ENCODE assay signal across 17 cellular contexts in the genomic region with DNA sequence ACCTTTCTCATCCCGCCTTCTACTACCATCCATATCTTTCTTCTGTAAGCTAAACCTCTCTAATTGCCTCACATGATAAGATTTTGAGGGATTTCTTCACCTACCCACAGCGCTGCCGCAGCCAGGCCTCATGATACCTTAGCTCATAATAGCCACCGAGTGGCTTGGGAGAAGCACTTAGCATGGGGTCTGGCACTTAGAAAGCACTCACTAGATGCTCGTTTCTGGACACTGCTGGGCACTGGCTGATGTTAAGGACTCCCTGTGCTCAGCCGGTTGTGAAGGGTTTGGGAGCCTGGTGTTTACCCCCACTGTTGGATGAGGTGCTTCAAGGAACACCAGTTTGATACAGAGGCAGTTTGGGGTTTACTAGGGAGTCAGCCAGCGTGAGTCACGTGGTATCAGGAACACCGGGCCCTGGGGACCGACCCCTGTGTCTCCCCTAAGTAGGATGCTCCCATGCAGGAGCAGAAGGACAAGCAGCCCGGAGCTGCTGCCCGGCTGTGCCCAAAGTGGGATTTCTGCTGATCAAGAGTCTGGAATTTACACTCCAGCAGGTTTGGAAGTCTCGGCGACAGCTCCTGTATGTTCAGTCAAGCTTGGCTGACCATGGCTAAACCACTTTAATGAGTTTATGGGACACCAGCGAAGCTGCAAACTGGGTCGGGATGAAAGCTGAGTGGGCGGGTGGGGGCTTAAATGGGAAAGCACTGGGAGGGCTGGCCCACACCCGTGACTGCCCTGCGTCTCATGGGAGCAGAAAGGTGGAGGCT.
A peak's percentile ranks its signal among the peaks of the same experiment; 100 is the strongest.
DNase-seq lines count a peak whose midpoint lies in the region; ATAC-seq and TF ChIP-seq lines count a peak whose summit lies in the region.
"Had no signal": no experiment of that assay in that cellular context is flagged by ENCODE, and none has a peak within 500 bp of the region (broad histone marks: within the 10 kb centered on the region; RNA-seq: fewer than 3 reads in every experiment).

No MANE protein-coding gene starts in this region.

- no peak for TF ChIP-seq EP300 in gastroesophageal sphincter (IDR thresholded peaks at IDR 0.05)

- peaks cover 82% of the 10 kb centered on the region for H4K20me1 ChIP-seq in DND-41 (ENCODE audit: insufficient read depth, low read length)

- in situ Hi-C loops in ACHN (cut with HindIII; ENCODE audit: low pct_ligation_motif_present, low pct_unique_long_range_greater_than_20kb, low sequenced_read_pairs) = no loop called here

- H3K4me3 ChIP-seq in DND-41 (ENCODE audit: low read depth in 1 of 2, low read length in 2 of 2) = no peak overlapping the region
- no peak overlapping the region for H3K4me3 ChIP-seq in NT2/D1 (ENCODE audit: insufficient read length, low read depth)
- H3K4me3 ChIP-seq in lower lobe of right lung = no peak overlapping the region
- H3K4me3 ChIP-seq in esophagus squamous epithelium = no peak overlapping the region
- no peak overlapping the region for H3K4me3 ChIP-seq in gastroesophageal sphincter
- H3K4me3 ChIP-seq: thoracic aorta had no signal

- peak overlapping the region; percentile 98 for H3K27ac ChIP-seq in DND-41 (ENCODE audit: low read length)
- H3K27ac ChIP-seq in lower lobe of right lung = no peak overlapping the region
- no peak overlapping the region for H3K27ac ChIP-seq in esophagus squamous epithelium
- H3K27ac ChIP-seq in gastroesophageal sphincter = no peak overlapping the region
- H3K27ac ChIP-seq: parathyroid adenoma, thoracic aorta had no signal

- H3K4me1 ChIP-seq in DND-41 (ENCODE audit: insufficient read depth, low read length) = peaks cover 81% of the 10 kb centered on the region
- peaks cover 12% of the 10 kb centered on the region for H3K4me1 ChIP-seq in NT2/D1 (ENCODE audit: insufficient read depth, insufficient read length)
- H3K4me1 ChIP-seq in lower lobe of right lung = peaks cover 27% of the 10 kb centered on the region
- H3K4me1 ChIP-seq in esophagus squamous epithelium = peaks cover 0 to 34% (median 4%) of the 10 kb centered on the region in 3 donors
- H3K4me1 ChIP-seq in gastroesophageal sphincter = peaks cover 0 to 100% (median 11%) of the 10 kb centered on the region in 3 donors
- H3K4me1 ChIP-seq: parathyroid adenoma had no signal

- H3K27me3 ChIP-seq in DND-41 (ENCODE audit: insufficient read depth, low read length, poor library complexity) (no peaks in the 10 kb centered on the region), NT2/D1 (ENCODE audit: insufficient read depth, insufficient read length) (no peaks in the 10 kb centered on the region), lower lobe of right lung (ENCODE audit: low read depth) (no peaks in the 10 kb centered on the region), esophagus squamous epithelium (no peaks in the 10 kb centered on the region), gastroesophageal sphincter (no peaks in the 10 kb centered on the region)

- peak; percentile 50 for DNase-seq in ACHN
- DNase-seq in DND-41 = no peak
- no peak for DNase-seq in NT2/D1 (ENCODE audit: low read depth, low spot score)
- DNase-seq in lower lobe of right lung = no peak
- DNase-seq in posterior vena cava (ENCODE audit: low spot score) = no peak
- no peak for DNase-seq in esophagus squamous epithelium (lab: John Stamatoyannopoulos, UW)
- DNase-seq in amygdala (lab: John Stamatoyannopoulos, UW) = no peak
- DNase-seq: activated CD4-positive, alpha-beta T cell treated with anti-CD3 and anti-CD28 coated beads for 1 hour; activated naive CD4-positive, alpha-beta T cell; foreskin melanocyte; MV-4-11; NCI-H226; PC-3; T-helper 9 cell had no signal

- no peak overlapping the region for H3K4me2 ChIP-seq in DND-41 (ENCODE audit: insufficient read depth, low read length)

- no peak for ATAC-seq in DND-41 (ENCODE audit: insufficient read depth, low read depth)
- peak; percentile 13 to 34 for ATAC-seq in lower lobe of right lung
- ATAC-seq in gastroesophageal sphincter = no peak
- ATAC-seq: PC-3 had no signal

- intact Hi-C loops in lower lobe of right lung (cut with DNase I) = no loop called here
- intact Hi-C loops in posterior vena cava (cut with DNase I) = no loop called here
- intact Hi-C loops in esophagus squamous epithelium (cut with DNase I) = no loop called here

- peaks cover 41% of the 10 kb centered on the region for H3K36me3 ChIP-seq in DND-41 (ENCODE audit: insufficient read depth, low read length)
- H3K36me3 ChIP-seq in NT2/D1 (ENCODE audit: insufficient read depth, insufficient read length, low read length) = peaks cover 7% of the 10 kb centered on the region
- H3K36me3 ChIP-seq in lower lobe of right lung = peaks cover 3% of the 10 kb centered on the region
- no peaks in the 10 kb centered on the region for H3K36me3 ChIP-seq in esophagus squamous epithelium
- H3K36me3 ChIP-seq in gastroesophageal sphincter = no peaks in the 10 kb centered on the region
- H3K36me3 ChIP-seq: thoracic aorta had no signal

- H3K79me2 ChIP-seq in DND-41 (ENCODE audit: insufficient read depth, low read length) = peaks cover 100% of the 10 kb centered on the region
- H3K79me2 ChIP-seq: parathyroid adenoma had no signal

- 90 to 96% methylated on average over 8 of the region's 19 CpGs for WGBS in esophagus squamous epithelium, 2 donors
- 95 to 100% methylated on average over 3 to 7 of the region's 19 CpGs for WGBS in gastroesophageal sphincter (ENCODE audit: low coverage in 1 of 2), 2 donors

- H2AFZ ChIP-seq in DND-41 (ENCODE audit: low read depth, low read length) = no peak overlapping the region
- H2AFZ ChIP-seq: parathyroid adenoma had no signal

- TF ChIP-seq POLR2A in esophagus squamous epithelium (IDR thresholded peaks at IDR 0.05) = no peak
- no peak for TF ChIP-seq POLR2A in gastroesophageal sphincter (IDR thresholded peaks at IDR 0.05)

- H3K9me3 ChIP-seq in DND-41 (ENCODE audit: insufficient read depth, low read length, severe bottlenecking) = no peaks in the 10 kb centered on the region
- H3K9me3 ChIP-seq in NT2/D1 (ENCODE audit: insufficient read depth, low read length) = no peaks in the 10 kb centered on the region
- H3K9me3 ChIP-seq in lower lobe of right lung = no peaks in the 10 kb centered on the region
- no peaks in the 10 kb centered on the region for H3K9me3 ChIP-seq in esophagus squamous epithelium
- no peaks in the 10 kb centered on the region for H3K9me3 ChIP-seq in gastroesophageal sphincter
- H3K9me3 ChIP-seq: thoracic aorta had no signal

- TF ChIP-seq CTCF in DND-41 (IDR thresholded peaks at IDR 0.05; ENCODE audit: borderline replicate concordance, extremely low read depth, low read length, poor library complexity, severe bottlenecking) = no peak
- TF ChIP-seq CTCF in lower lobe of right lung (IDR thresholded peaks at IDR 0.05) = no peak
- no peak for TF ChIP-seq CTCF in esophagus squamous epithelium (IDR thresholded peaks at IDR 0.05)
- no peak for TF ChIP-seq CTCF in gastroesophageal sphincter (IDR thresholded peaks at IDR 0.05)

- H3K9ac ChIP-seq in DND-41 (ENCODE audit: low read depth, low read length) (no peak overlapping the region; the same call in 1 of the 2 replicates), NT2/D1 (ENCODE audit: insufficient read length, low read depth) (peak overlapping the region; percentile 17)
- H3K9ac ChIP-seq: parathyroid adenoma had no signal

Comparison
In these comparisons a context has a peak if more than half of its experiments do, and no peak if none do; other contexts are left out.
1. ATAC-seq: peak in lower lobe of right lung (2 of 2); none in DND-41 (single experiment) and gastroesophageal sphincter (single experiment).